Comparison of ENCODE assay signal across 8 cellular contexts in the genomic region with DNA sequence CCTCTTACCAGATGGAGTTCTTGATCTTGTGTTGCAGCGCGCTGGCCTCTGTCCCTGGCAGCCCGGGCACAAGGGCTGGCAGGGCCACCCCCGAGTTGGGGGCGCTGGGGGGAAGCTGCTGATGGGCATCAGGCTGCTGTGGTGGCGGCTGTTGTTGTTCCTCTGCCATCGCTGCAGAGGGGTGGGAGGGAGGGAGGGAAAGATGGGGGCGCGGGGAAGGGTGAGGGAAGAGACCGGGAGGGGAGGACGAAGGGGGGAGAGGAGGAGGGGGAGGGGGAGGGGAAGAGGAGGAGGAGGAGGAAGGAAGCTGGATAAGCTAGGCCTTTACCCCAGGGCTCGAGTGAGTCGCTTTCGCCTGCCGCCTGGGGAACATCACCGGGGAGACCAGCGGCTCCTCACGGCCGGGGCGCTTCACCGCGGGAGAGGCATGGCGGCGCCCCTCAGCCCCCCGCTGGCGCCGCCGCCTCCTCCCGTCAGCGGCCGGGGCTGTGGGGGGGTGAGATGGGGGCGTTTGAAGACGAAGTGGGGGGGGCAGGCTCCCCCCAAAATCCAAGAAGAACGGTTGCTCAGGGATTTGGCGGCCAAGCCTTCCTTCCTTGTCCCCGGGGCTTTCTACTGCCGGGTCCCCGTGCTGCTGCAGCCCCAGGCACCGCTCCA. TPM values are rescaled to one million over a fixed set of nuclear protein-coding genes. Genes with fewer than 3 reads are reported as not detected.
A peak's percentile ranks its signal among the peaks of the same experiment; 100 is the strongest.
DNase-seq lines count a peak whose midpoint lies in the region; ATAC-seq and TF ChIP-seq lines count a peak whose summit lies in the region.

No MANE protein-coding gene starts in this region.

- H3K4me1 Mint-ChIP-seq in activated naive CD4-positive, alpha-beta T cell treated with anti-CD3 and anti-CD28 coated beads, Interleukin-2, amount 50 U/mL, for 24 hours: peaks cover 54% of the 10 kb centered on the region

- H4K20me1 ChIP-seq in osteoblast (ENCODE audit: insufficient read depth, low read length): no peaks in the 10 kb centered on the region

- no peaks in the 10 kb centered on the region for H3K27me3 ChIP-seq in Panc1 (ENCODE audit: control insufficient read depth, insufficient read depth, low read length)
- H3K27me3 ChIP-seq in osteoblast (ENCODE audit: insufficient read depth, low read length): no peaks in the 10 kb centered on the region
- no peaks in the 10 kb centered on the region for H3K27me3 ChIP-seq in upper lobe of right lung

- intact Hi-C loops in Panc1 (cut with micrococcal nuclease; ENCODE audit: unreplicated experiment) (loop anchor here (10.0 kb wide), 2 partner anchors 138 to 248 kb away; a partner anchor contains a TSS), Right ventricle myocardium superior (cut with DNase I) (no loop called here), upper lobe of right lung (cut with DNase I) (no loop called here)

- TF ChIP-seq CTCF in Panc1 (IDR thresholded peaks at IDR 0.05): no peak
- TF ChIP-seq CTCF in osteoblast (IDR thresholded peaks at IDR 0.05; ENCODE audit: extremely low read depth, low read depth, low read length): no peak
- TF ChIP-seq CTCF in upper lobe of right lung (IDR thresholded peaks at IDR 0.05): no peak

- peak overlapping the region; percentile 26 for H2AFZ ChIP-seq in osteoblast (ENCODE audit: low read length)

- H3K27ac ChIP-seq in Panc1 (ENCODE audit: low read length) (peak overlapping the region; percentile 71; the same call in 1 of the 2 replicates), osteoblast (ENCODE audit: low read depth, low read length) (no peak overlapping the region), upper lobe of right lung (peak overlapping the region; percentile 77)

- peak overlapping the region; percentile 87 for H3K4me2 ChIP-seq in osteoblast (ENCODE audit: insufficient read depth, low read length)

- ATAC-seq in HG03439 (IDR thresholded peaks at IDR 0.05; ENCODE audit: unreplicated experiment) (peak; percentile 16), Panc1 (peak; percentile 22; the same call in 1 of the 2 replicates), Right ventricle myocardium superior (ENCODE audit: poor library complexity) (peak; percentile 48), upper lobe of right lung (peak; percentile 12)

- BruUV-seq in Panc1 (replicated peaks; lab: Mats Ljungman, UMichigan): no TSS peak

- DNase-seq in DMS 273 (lab: John Stamatoyannopoulos, UW; ENCODE audit: unreplicated experiment) (peak; percentile 80), DMS 273 treated with DMSO at 0.1 percent for 48 hours (lab: John Stamatoyannopoulos, UW) (no peak), Panc1 (ENCODE audit: low read depth, low spot score) (no peak), Right ventricle myocardium superior (peak; percentile 64), osteoblast (ENCODE audit: insufficient read length, low spot score, missing footprints) (peak; percentile 88), upper lobe of right lung (peak; percentile 71)

- H3K9me3 Mint-ChIP-seq in activated naive CD4-positive, alpha-beta T cell treated with anti-CD3 and anti-CD28 coated beads, Interleukin-2, amount 50 U/mL, for 24 hours: no peaks in the 10 kb centered on the region

- H3K4me1 ChIP-seq in Panc1 (ENCODE audit: control insufficient read depth, insufficient read depth, low read length) (peaks cover 12% of the 10 kb centered on the region), osteoblast (ENCODE audit: insufficient read depth, low read length) (peaks cover 9% of the 10 kb centered on the region), upper lobe of right lung (peaks cover 24% of the 10 kb centered on the region)

- no peaks in the 10 kb centered on the region; the same call in 1 of the 2 replicates for H3K36me3 ChIP-seq in Panc1 (ENCODE audit: control insufficient read depth, insufficient read depth, low read length)
- H3K36me3 ChIP-seq in osteoblast (ENCODE audit: insufficient read depth, low read length): no peaks in the 10 kb centered on the region
- no peaks in the 10 kb centered on the region for H3K36me3 ChIP-seq in upper lobe of right lung

- no peaks in the 10 kb centered on the region for H3K27me3 Mint-ChIP-seq in activated naive CD4-positive, alpha-beta T cell treated with anti-CD3 and anti-CD28 coated beads, Interleukin-2, amount 50 U/mL, for 24 hours

- CTCF ChIA-PET in Panc1 (lab: Charles Lee): no interaction called here

- POLR2A ChIA-PET in Panc1 (lab: Charles Lee): no interaction called here

- peak overlapping the region; percentile 35 for H3K27ac Mint-ChIP-seq in activated naive CD4-positive, alpha-beta T cell treated with anti-CD3 and anti-CD28 coated beads, Interleukin-2, amount 50 U/mL, for 24 hours

- peaks cover 3% of the 10 kb centered on the region for H3K36me3 Mint-ChIP-seq in activated naive CD4-positive, alpha-beta T cell treated with anti-CD3 and anti-CD28 coated beads, Interleukin-2, amount 50 U/mL, for 24 hours

- no peaks in the 10 kb centered on the region for H3K9me3 ChIP-seq in Panc1 (ENCODE audit: control insufficient read depth, insufficient read depth, low read depth, low read length)
- H3K9me3 ChIP-seq in osteoblast (ENCODE audit: low read depth, low read length): no peaks in the 10 kb centered on the region
- no peaks in the 10 kb centered on the region for H3K9me3 ChIP-seq in upper lobe of right lung

- H3K4me3 ChIP-seq in Panc1 (ENCODE audit: low read depth in 2 of 2, low read length in 2 of 2) (peak overlapping the region; percentile 58 to 87), osteoblast (ENCODE audit: insufficient read depth, low read length) (peak overlapping the region; percentile 82), upper lobe of right lung (peak overlapping the region; percentile 70)

- H3K4me3 Mint-ChIP-seq in activated naive CD4-positive, alpha-beta T cell treated with anti-CD3 and anti-CD28 coated beads, Interleukin-2, amount 50 U/mL, for 24 hours: peak overlapping the region; percentile 93

- in situ Hi-C loops in Panc1 (cut with HindIII; ENCODE audit: low pct_unique_long_range_greater_than_20kb, low sequenced_read_pairs): no loop called here

- H3K79me2 ChIP-seq in osteoblast (ENCODE audit: insufficient read depth, low read length): peaks cover 58% of the 10 kb centered on the region

RNA-seq across cellular contexts. Expression of a gene that starts 0.4 kb away (rescaled TPM):
- total RNA-seq in Panc1 (2021; ENCODE audit: unreplicated experiment) (24.2 TPM), Right ventricle myocardium superior (7.2 TPM), osteoblast (7.6 and 8.5 TPM in 2 replicates), upper lobe of right lung (15.7 TPM)
- 8.5 TPM for polyA plus RNA-seq in Panc1 (2012; ENCODE audit: insufficient read length)

Comparison
In these comparisons a context has a peak if more than half of its experiments do, and no peak if none do; other contexts are left out.
1. DNase-seq: peak in DMS 273 (single experiment), Right ventricle myocardium superior (single experiment), osteoblast (single experiment) and upper lobe of right lung (single experiment); none in DMS 273 treated with DMSO at 0.1 percent for 48 hours (single experiment) and Panc1 (single experiment).
2. Peak in every context shown above with its lines, with median percentiles within 50 percentile points of each other: ATAC-seq and H3K4me3 ChIP-seq.